14 cellular contexts compared by ENCODE assay signal in genomic region chr13:97384366-97384765, GRCh38.
"Had no signal": no experiment of that assay in that cellular context is flagged by ENCODE, and none has a peak within 500 bp of the region (broad histone marks: within the 10 kb centered on the region; RNA-seq: fewer than 3 reads in every experiment).

No MANE protein-coding gene starts in this region.

- H3K27ac ChIP-seq: prostate gland had no signal

- H3K4me3 ChIP-seq: prostate gland had no signal

- DNase-seq: activated CD4-positive, alpha-beta memory T cell treated with anti-CD3 and anti-CD28 coated beads for 36 hours; activated CD4-positive, alpha-beta T cell treated with anti-CD3 and anti-CD28 coated beads for 1 hour; activated gamma-delta T cell treated with Interleukin-2 at 50 U/mL for 16 hours; activated naive CD8-positive, alpha-beta T cell treated with anti-CD3 and anti-CD28 coated beads, Interleukin-2, amount 10 ng/mL, durations not matched to agents 7 days and 5 days; activated T-cell treated with anti-CD3 and anti-CD28 coated beads, Interleukin-2, amount 50 U/mL, for 72 hours; anterior cingulate cortex; hypothalamus; left colon; occipital lobe; stimulated activated naive CD4-positive, alpha-beta T cell; T-helper 9 cell had no signal

- H3K9me3 ChIP-seq: prostate gland had no signal

- ATAC-seq: activated T-cell treated with anti-CD3 and anti-CD28 coated beads, Interleukin-2, amount 50 U/mL, for 72 hours; esophagus mucosa; left colon; sciatic nerve had no signal

- H3K4me1 ChIP-seq: prostate gland had no signal

- H3K36me3 ChIP-seq: prostate gland had no signal
